Comparison of ENCODE assay signal across 9 cellular contexts in the genomic region with DNA sequence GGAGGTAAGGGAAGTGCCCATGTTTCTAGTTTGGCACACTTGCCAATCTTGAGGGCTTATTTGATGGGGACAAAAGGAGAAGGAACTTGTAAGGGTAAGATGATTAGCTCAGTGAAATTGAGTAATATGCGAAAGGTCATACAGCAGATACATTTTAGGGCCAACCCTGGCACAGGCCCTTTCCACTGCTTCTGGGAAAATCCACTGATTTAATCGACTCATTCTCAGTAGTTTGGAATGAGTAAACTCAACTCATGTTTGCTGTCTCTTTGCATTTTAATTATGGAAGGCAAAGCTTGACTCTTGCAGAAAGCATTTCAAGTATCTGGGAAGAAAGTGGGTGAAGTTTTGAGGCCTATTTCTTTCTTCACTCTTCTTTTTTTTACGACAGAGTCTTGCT. TPM values are rescaled to one million over a fixed set of nuclear protein-coding genes. Genes with fewer than 3 reads are reported as not detected.
DNase-seq lines count a peak whose midpoint lies in the region; ATAC-seq, FAIRE-seq and TF ChIP-seq lines count a peak whose summit lies in the region.
"Had no signal": no experiment of that assay in that cellular context is flagged by ENCODE, and none has a peak within 500 bp of the region (broad histone marks: within the 10 kb centered on the region; RNA-seq: fewer than 3 reads in every experiment).

No MANE protein-coding gene starts in this region.

- SMC1A ChIA-PET in GM12878 (lab: Charles Lee; ENCODE audit: uncharacterized antibody, unreplicated experiment), result no interaction called here

- 2% methylated on average over 3 of the region's 3 CpGs for WGBS in GM12878 (ENCODE audit: insufficient coverage, insufficient replicate concordance, low lambda C conversion rate, missing lambda C conversion rate)

- CTCF ChIA-PET in GM12878 (lab: Yijun Ruan, JAX), result interaction anchor here (0.7 kb wide), 1 partner anchor 752 kb away, joined by 3 read pairs; no protein-coding TSS in a partner anchor

- no peak for TF ChIP-seq EP300 in GM12878 (IDR thresholded peaks at IDR 0.05; ENCODE audit: borderline replicate concordance in 1 of 2, control insufficient read depth in 1 of 2, low read depth in 2 of 2, low read length in 2 of 2)

- H3K79me2 ChIP-seq in GM12878 (ENCODE audit: control insufficient read depth, insufficient read depth, low read length), result peaks cover 11% of the 10 kb centered on the region

- H3K4me1 ChIP-seq in GM12878 (ENCODE audit: control insufficient read depth, insufficient read depth, low read length) (no peaks in the 10 kb centered on the region), muscle layer of duodenum (ENCODE audit: control insufficient read depth in 1 of 2, insufficient read depth in 2 of 2, low read length in 2 of 2) (peaks cover 0 to 5% of the 10 kb centered on the region in 2 donors)

- no TSS peak for BruUV-seq in GM12878 (replicated peaks; lab: Mats Ljungman, UMichigan)

- in situ Hi-C loops in KBM-7 (cut with MboI; ENCODE audit: low pct_unique_long_range_greater_than_20kb, low sequenced_read_pairs), result no loop called here
- in situ Hi-C loops in GM12878 (cut with MboI), result no loop called here

- TF ChIP-seq POLR2A in GM12878 (IDR thresholded peaks at IDR 0.05; ENCODE audit: low read depth, low read length), result no peak

- no peak overlapping the region for H3K9ac ChIP-seq in GM12878 (ENCODE audit: control insufficient read depth, insufficient read depth, low read length)

- ATAC-seq in GM12878 (no peak), HG02678 (IDR thresholded peaks at IDR 0.05; ENCODE audit: unreplicated experiment) (no peak), GM21786 (IDR thresholded peaks at IDR 0.05; ENCODE audit: unreplicated experiment) (no peak)

- no peak overlapping the region for H3K4me3 ChIP-seq in AG10803 (ENCODE audit: low read length)
- H3K4me3 ChIP-seq in GM12878, result no peak overlapping the region
- H3K4me3 ChIP-seq in muscle layer of duodenum (ENCODE audit: low read depth in 1 of 2, low read length in 2 of 2), result no peak overlapping the region

- no peak overlapping the region for H2AFZ ChIP-seq in GM12878 (ENCODE audit: control insufficient read depth, low read depth, low read length)

- no peak for TF ChIP-seq CTCF in AG10803 (conservative IDR thresholded peaks at IDR 0.05; ENCODE audit: low read length)
- no peak for TF ChIP-seq CTCF in GM12878 (IDR thresholded peaks at IDR 0.05 in 2 of 3, conservative IDR thresholded peaks at IDR 0.05 in 1 of 3; ENCODE audit: control insufficient read depth in 2 of 3, extremely low read depth in 1 of 3, insufficient read depth in 1 of 3, low read depth in 3 of 3, low read length in 3 of 3)

- no peaks in the 10 kb centered on the region for H4K20me1 ChIP-seq in GM12878 (ENCODE audit: control insufficient read depth, insufficient read depth)

- H3K36me3 ChIP-seq in GM12878 (ENCODE audit: control insufficient read depth in 2 of 2, insufficient read depth in 2 of 2, low read length in 1 of 2) (peaks cover 0 to 3% of the 10 kb centered on the region in 2 experiments; a peak in 1 of 4 replicates), muscle layer of duodenum (ENCODE audit: control insufficient read depth in 1 of 2, insufficient read depth in 2 of 2, low read length in 2 of 2) (no peaks in the 10 kb centered on the region)

- no peak for FAIRE-seq in GM12878 (lab: Jason Lieb, UNC)

- H3K9me3 ChIP-seq in GM12878 (replicated peaks; ENCODE audit: control insufficient read depth, insufficient read depth, low read length), result no peaks in the 10 kb centered on the region
- H3K9me3 ChIP-seq in muscle layer of duodenum (ENCODE audit: control insufficient read depth in 1 of 2, low read length in 2 of 2), result no peaks in the 10 kb centered on the region

- no peak for TF ChIP-seq RAD21 in GM12878 (IDR thresholded peaks at IDR 0.05; ENCODE audit: insufficient read depth, low read depth, low read length)

- DNase-seq in AG10803 (ENCODE audit: low read depth) (peak; percentile 96), KBM-7 (peak; percentile 32), GM12878 (ENCODE audit: low read depth, low spot score) (no peak), NCI-H2196 treated with DMSO at 0.1 percent for 48 hours (lab: John Stamatoyannopoulos, UW; ENCODE audit: unreplicated experiment) (no peak), cerebellum (ENCODE audit: low spot score) (no peak)
- DNase-seq: anterior cingulate cortex had no signal

- POLR2A ChIA-PET in GM12878 (lab: Charles Lee), result no interaction called here

- H3K27me3 ChIP-seq in GM12878 (replicated peaks in 1 of 2; ENCODE audit: control insufficient read depth in 2 of 2, insufficient read depth in 2 of 2, low read length in 1 of 2), result no peaks in the 10 kb centered on the region
- no peaks in the 10 kb centered on the region for H3K27me3 ChIP-seq in muscle layer of duodenum (ENCODE audit: low read depth, low read length)

- H3K4me2 ChIP-seq in GM12878 (ENCODE audit: control insufficient read depth, insufficient read depth), result no peak overlapping the region

- intact Hi-C loops in GM12878 (cut with micrococcal nuclease; ENCODE audit: unreplicated experiment), result no loop called here

- RAD21 ChIA-PET in GM12878 (lab: Charles Lee; ENCODE audit: unreplicated experiment), result no interaction called here

- H3K27ac ChIP-seq in GM12878 (ENCODE audit: control insufficient read depth, insufficient read depth), result no peak overlapping the region
- peak overlapping the region; percentile 72 for H3K27ac ChIP-seq in muscle layer of duodenum (ENCODE audit: low read length)

TF ChIP-seq in GM12878, 131 proteins besides CTCF, POLR2A, EP300 and RAD21 (continues in another document):
- TF ChIP-seq RFX5 (IDR thresholded peaks at IDR 0.05; ENCODE audit: low read depth, low read length), result no peak
- TF ChIP-seq, protein P1, sequence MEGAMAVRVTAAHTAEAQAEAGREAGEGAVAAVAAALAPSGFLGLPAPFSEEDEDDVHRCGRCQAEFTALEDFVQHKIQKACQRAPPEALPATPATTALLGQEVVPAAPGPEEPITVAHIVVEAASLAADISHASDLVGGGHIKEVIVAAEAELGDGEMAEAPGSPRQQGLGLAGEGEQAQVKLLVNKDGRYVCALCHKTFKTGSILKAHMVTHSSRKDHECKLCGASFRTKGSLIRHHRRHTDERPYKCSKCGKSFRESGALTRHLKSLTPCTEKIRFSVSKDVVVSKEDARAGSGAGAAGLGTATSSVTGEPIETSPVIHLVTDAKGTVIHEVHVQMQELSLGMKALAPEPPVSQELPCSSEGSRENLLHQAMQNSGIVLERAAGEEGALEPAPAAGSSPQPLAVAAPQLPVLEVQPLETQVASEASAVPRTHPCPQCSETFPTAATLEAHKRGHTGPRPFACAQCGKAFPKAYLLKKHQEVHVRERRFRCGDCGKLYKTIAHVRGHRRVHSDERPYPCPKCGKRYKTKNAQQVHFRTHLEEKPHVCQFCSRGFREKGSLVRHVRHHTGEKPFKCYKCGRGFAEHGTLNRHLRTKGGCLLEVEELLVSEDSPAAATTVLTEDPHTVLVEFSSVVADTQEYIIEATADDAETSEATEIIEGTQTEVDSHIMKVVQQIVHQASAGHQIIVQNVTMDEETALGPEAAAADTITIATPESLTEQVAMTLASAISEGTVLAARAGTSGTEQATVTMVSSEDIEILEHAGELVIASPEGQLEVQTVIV (IDR thresholded peaks at IDR 0.05; ENCODE audit: borderline replicate concordance, partially characterized antibody), result no peak
- TF ChIP-seq RAD51 (IDR thresholded peaks at IDR 0.05), result no peak
- no peak for TF ChIP-seq NR2C1 (IDR thresholded peaks at IDR 0.05)

RNA-seq across cellular contexts. Expression of gene PHF20, which starts 20.0 kb away (rescaled TPM):
- 74.8 and 82.6 TPM in 2 replicates for total RNA-seq in GM12878 (2013; cell fraction: nucleolus; rRNA removed)
- 35.5 and 44.0 TPM in 2 replicates for total RNA-seq in GM12878 (2014; rRNA removed)
- 45.0 and 45.1 TPM in 2 replicates for total RNA-seq in GM12878 (2014; rRNA removed; fragmentation: Illumina TruSeq; extraction: Trizol)
- total RNA-seq in GM12878 (2021), result 41.7 and 49.0 TPM in 2 replicates
- 42.5 TPM for polyA plus RNA-seq in GM12878 (2011; ENCODE audit: low read depth)
- 31.6 and 43.4 TPM in 2 replicates for polyA plus RNA-seq in GM12878 (2011; rRNA removed)
- polyA plus RNA-seq in GM12878 (2011; cell fraction: cytosol; rRNA removed), result 25.0 and 30.3 TPM in 2 replicates
- polyA plus RNA-seq in GM12878 (2011; cell fraction: nucleus; rRNA removed), result 37.1 and 53.9 TPM in 2 replicates
- polyA plus RNA-seq in GM12878 (2012), result 38.7 and 45.3 TPM in 2 replicates
- polyA plus RNA-seq in GM12878 (2014; fragmentation: Illumina TruSeq; extraction: Trizol), result 48.5 and 52.0 TPM in 2 replicates
- 10 to 100 TPM; 90.7 to 91.2 TPM for polyA plus RNA-seq in GM12878 (2014; fragmentation: Nextera tagmentation; extraction: Ambion mirVana)
- 44.9 TPM in 2 replicates for polyA plus RNA-seq in GM12878 (2014; rRNA removed)
- 10 to 100 TPM; 53.1 to 53.5 TPM for polyA plus RNA-seq in GM12878 (2016; fragmentation: Nextera tagmentation; extraction: Ambion mirVana)
- polyA minus RNA-seq in GM12878 (2011; rRNA and poly(A)+ RNA removed), result 46.9 and 55.6 TPM in 2 replicates
- 14.4 and 18.6 TPM in 2 replicates for polyA minus RNA-seq in GM12878 (2011; cell fraction: cytosol; rRNA and poly(A)+ RNA removed)
- polyA minus RNA-seq in GM12878 (2011; cell fraction: nucleus; rRNA and poly(A)+ RNA removed), result 23.5 and 48.9 TPM in 2 replicates
- total RNA-seq in cerebellum, result 41.8 TPM

RNA-seq across cellular contexts. Expression of gene RBM39, which starts 49.8 kb away (rescaled TPM):
- total RNA-seq in GM12878 (2013; cell fraction: nucleolus; rRNA removed), result 1,290 and 1,415 TPM in 2 replicates
- 261 and 305 TPM in 2 replicates for total RNA-seq in GM12878 (2014; rRNA removed)
- 280 and 283 TPM in 2 replicates for total RNA-seq in GM12878 (2014; rRNA removed; fragmentation: Illumina TruSeq; extraction: Trizol)
- 188 and 216 TPM in 2 replicates for total RNA-seq in GM12878 (2021)
- 205 TPM for polyA plus RNA-seq in GM12878 (2011; ENCODE audit: low read depth)
- polyA plus RNA-seq in GM12878 (2011; rRNA removed), result 248 and 261 TPM in 2 replicates
- polyA plus RNA-seq in GM12878 (2011; cell fraction: cytosol; rRNA removed), result 74.5 and 95.9 TPM in 2 replicates
- 645 and 683 TPM in 2 replicates for polyA plus RNA-seq in GM12878 (2011; cell fraction: nucleus; rRNA removed)
- polyA plus RNA-seq in GM12878 (2012), result 233 and 286 TPM in 2 replicates
- polyA plus RNA-seq in GM12878 (2014; fragmentation: Illumina TruSeq; extraction: Trizol), result 205 and 235 TPM in 2 replicates
- 100 to 1,000 TPM; 135 to 150 TPM for polyA plus RNA-seq in GM12878 (2014; fragmentation: Nextera tagmentation; extraction: Ambion mirVana)
- 163 and 180 TPM in 2 replicates for polyA plus RNA-seq in GM12878 (2014; rRNA removed)
- 100 to 1,000 TPM; 219 to 232 TPM for polyA plus RNA-seq in GM12878 (2016; fragmentation: Nextera tagmentation; extraction: Ambion mirVana)
- 139 and 204 TPM in 2 replicates for polyA minus RNA-seq in GM12878 (2011; rRNA and poly(A)+ RNA removed)
- 50.1 and 57.2 TPM in 2 replicates for polyA minus RNA-seq in GM12878 (2011; cell fraction: cytosol; rRNA and poly(A)+ RNA removed)
- polyA minus RNA-seq in GM12878 (2011; cell fraction: nucleus; rRNA and poly(A)+ RNA removed), result 246 and 301 TPM in 2 replicates
- total RNA-seq in cerebellum, result 405 TPM

Comparison
In these comparisons a context has a peak if more than half of its experiments do, and no peak if none do; other contexts are left out.
1. DNase-seq: peak in AG10803 (single experiment) and KBM-7 (single experiment); none in GM12878 (single experiment), NCI-H2196 treated with DMSO at 0.1 percent for 48 hours (single experiment) and cerebellum (single experiment).